Comparison of ENCODE assay signal across 10 cellular contexts in genomic region chr6:142680308-142680707, GRCh38.
DNase-seq lines count a peak whose midpoint lies in the region; ATAC-seq lines count a peak whose summit lies in the region.
"Had no signal": no experiment of that assay in that cellular context is flagged by ENCODE, and none has a peak within 500 bp of the region (broad histone marks: within the 10 kb centered on the region; RNA-seq: fewer than 3 reads in every experiment).

No MANE protein-coding gene starts in this region.

- peak overlapping the region; percentile 63 to 82 for H3K4me3 Mint-ChIP-seq in stimulated activated naive CD8-positive, alpha-beta T cell treated with anti-CD3 and anti-CD28 coated beads, Interleukin-15, amount 100 ng/mL, for 72 hours
- H3K4me3 Mint-ChIP-seq: activated B cell treated with CpG ODN at 0.5 μM for 24 hours had no signal

- peaks cover 40% of the 10 kb centered on the region for H3K4me1 Mint-ChIP-seq in stimulated activated naive CD8-positive, alpha-beta T cell treated with anti-CD3 and anti-CD28 coated beads, Interleukin-15, amount 100 ng/mL, for 72 hours
- H3K4me1 Mint-ChIP-seq: activated B cell treated with CpG ODN at 0.5 μM for 24 hours had no signal

- DNase-seq in activated T-cell treated with anti-CD3 and anti-CD28 coated beads for 24 hours (ENCODE audit: low read depth) (peak; percentile 22), activated T-cell treated with anti-CD3 and anti-CD28 coated beads for 4 hours (no peak), fibroblast of peridontal ligament (ENCODE audit: extremely low read depth) (peak; percentile 30), NCI-H2171 treated with DMSO at 0.1 percent for 48 hours (lab: John Stamatoyannopoulos, UW) (no peak), UCSD-AML1 (lab: John Stamatoyannopoulos, UW; ENCODE audit: unreplicated experiment) (no peak), NCI-H446 treated with DMSO at 0.1 percent for 48 hours (lab: John Stamatoyannopoulos, UW) (no peak)
- peak; percentile 37 to 50 for DNase-seq in activated T-cell treated with anti-CD3 and anti-CD28 coated beads, Interleukin-2, amount 50 U/mL, for 48 hours
- peak; percentile 21 to 77 for DNase-seq in stimulated activated naive CD8-positive, alpha-beta T cell treated with anti-CD3 and anti-CD28 coated beads, Interleukin-15, amount 100 ng/mL, for 72 hours
- DNase-seq: activated B cell treated with CpG ODN at 0.5 μM for 24 hours, DMS53 had no signal

- peak; percentile 95 for ATAC-seq in stimulated activated naive CD8-positive, alpha-beta T cell treated with anti-CD3 and anti-CD28 coated beads, Interleukin-15, amount 100 ng/mL, for 72 hours

- peak overlapping the region in 1 of 2 donors; percentile 91 for H3K27ac Mint-ChIP-seq in stimulated activated naive CD8-positive, alpha-beta T cell treated with anti-CD3 and anti-CD28 coated beads, Interleukin-15, amount 100 ng/mL, for 72 hours
- H3K27ac Mint-ChIP-seq: activated B cell treated with CpG ODN at 0.5 μM for 24 hours had no signal

- H3K27me3 Mint-ChIP-seq in stimulated activated naive CD8-positive, alpha-beta T cell treated with anti-CD3 and anti-CD28 coated beads, Interleukin-15, amount 100 ng/mL, for 72 hours = peaks cover 9% of the 10 kb centered on the region

- peaks cover 8 to 11% of the 10 kb centered on the region in 2 donors for H3K9me3 Mint-ChIP-seq in stimulated activated naive CD8-positive, alpha-beta T cell treated with anti-CD3 and anti-CD28 coated beads, Interleukin-15, amount 100 ng/mL, for 72 hours
- H3K9me3 Mint-ChIP-seq: activated B cell treated with CpG ODN at 0.5 μM for 24 hours had no signal

Comparison
In these comparisons a context has a peak if more than half of its experiments do, and no peak if none do; other contexts are left out.
1. DNase-seq: peak in activated T-cell treated with anti-CD3 and anti-CD28 coated beads for 24 hours (single experiment), activated T-cell treated with anti-CD3 and anti-CD28 coated beads, Interleukin-2, amount 50 U/mL, for 48 hours (2 of 2), fibroblast of peridontal ligament (single experiment) and stimulated activated naive CD8-positive, alpha-beta T cell treated with anti-CD3 and anti-CD28 coated beads, Interleukin-15, amount 100 ng/mL, for 72 hours (2 of 2); none in activated T-cell treated with anti-CD3 and anti-CD28 coated beads for 4 hours (single experiment), NCI-H2171 treated with DMSO at 0.1 percent for 48 hours (single experiment), UCSD-AML1 (single experiment) and NCI-H446 treated with DMSO at 0.1 percent for 48 hours (single experiment).